ENCODE assay signal across 24 cellular contexts in genomic region chr5:53501054-53501453, GRCh38. TPM values are rescaled to one million over a fixed set of nuclear protein-coding genes. Genes with fewer than 3 reads are reported as not detected.
DNase-seq lines count a peak whose midpoint lies in the region; TF ChIP-seq lines count a peak whose summit lies in the region.
"Had no signal": no experiment of that assay in that cellular context is flagged by ENCODE, and none has a peak within 500 bp of the region (broad histone marks: within the 10 kb centered on the region; RNA-seq: fewer than 3 reads in every experiment).

No MANE protein-coding gene starts in this region.

- H3K9me3 ChIP-seq in endodermal cell (ENCODE audit: control insufficient read depth, low read length), result no peaks in the 10 kb centered on the region
- H3K9me3 ChIP-seq in neural progenitor cell (ENCODE audit: low read depth), result no peaks in the 10 kb centered on the region
- H3K9me3 ChIP-seq: HAP-1 had no signal

- peaks cover 2% of the 10 kb centered on the region for H3K9me3 Mint-ChIP-seq in endodermal cell
- H3K9me3 Mint-ChIP-seq in neural progenitor cell, result peaks cover 6% of the 10 kb centered on the region
- H3K9me3 Mint-ChIP-seq: CD4-positive, alpha-beta T cell had no signal

- H3K4me2 ChIP-seq in neural progenitor cell, result peak overlapping the region; percentile 47

- H3K9ac ChIP-seq in endodermal cell (ENCODE audit: extremely low read depth, low read length, poor library complexity, severe bottlenecking) (no peak overlapping the region), neural progenitor cell (no peak overlapping the region)

- peaks cover 4% of the 10 kb centered on the region for H3K4me1 ChIP-seq in endodermal cell (ENCODE audit: control insufficient read depth, insufficient read depth, low read length)
- H3K4me1 ChIP-seq in neural progenitor cell, result peaks cover 7% of the 10 kb centered on the region
- H3K4me1 ChIP-seq: HAP-1 had no signal

- H4K20me1 ChIP-seq in neural progenitor cell (ENCODE audit: low read depth), result no peaks in the 10 kb centered on the region

- no peaks in the 10 kb centered on the region for H3K27me3 ChIP-seq in endodermal cell (ENCODE audit: control insufficient read depth, insufficient read depth, low read length, poor library complexity, severe bottlenecking)
- no peaks in the 10 kb centered on the region for H3K27me3 ChIP-seq in neural progenitor cell

- no peak overlapping the region for H3K4me3 ChIP-seq in endodermal cell (ENCODE audit: low read length)
- no peak overlapping the region for H3K4me3 ChIP-seq in neural progenitor cell
- H3K4me3 ChIP-seq: HAP-1, SK-N-MC had no signal

- H3K4me3 Mint-ChIP-seq in endodermal cell (no peak overlapping the region), neural progenitor cell (no peak overlapping the region)
- H3K4me3 Mint-ChIP-seq: CD4-positive, alpha-beta T cell had no signal

- no peaks in the 10 kb centered on the region for H3K79me2 ChIP-seq in neural progenitor cell (ENCODE audit: low read depth)

- TF ChIP-seq CTCF in endodermal cell (conservative IDR thresholded peaks at IDR 0.05) (no peak), neural progenitor cell (IDR thresholded peaks at IDR 0.05) (no peak)

- H2AFZ ChIP-seq in neural progenitor cell (replicated peaks), result peak overlapping the region; percentile 9

- H3K4me1 Mint-ChIP-seq in endodermal cell, result peaks cover 10% of the 10 kb centered on the region
- H3K4me1 Mint-ChIP-seq in neural progenitor cell, result peaks cover 2% of the 10 kb centered on the region

- DNase-seq in NCI-H345 (lab: John Stamatoyannopoulos, UW) (peak; percentile 22), NCI-H345 treated with DMSO at 0.1 percent for 48 hours (lab: John Stamatoyannopoulos, UW; ENCODE audit: unreplicated experiment) (no peak), NCI-H69 (lab: John Stamatoyannopoulos, UW) (peak; percentile 15), endodermal cell (no peak), neural progenitor cell (ENCODE audit: low spot score) (peak; percentile 23), DMS153 (lab: John Stamatoyannopoulos, UW) (no peak)
- DNase-seq in effector CD4-positive, alpha-beta T cell, result no peak
- DNase-seq: CD4-positive, alpha-beta T cell; COR-L47; GDM1; KG1; NCI-H1694 treated with DMSO at 0.1 percent for 48 hours; NCI-H2107; NCI-H2227 treated with DMSO at 0.1 percent for 48 hours; NCI-H524 treated with DMSO at 0.1 percent for 48 hours; NK-92 treated with Interleukin-12 subunit alpha and Interleukin-12 subunit beta, amount 100 ng/mL, for 24 hours; SHP77 treated with DMSO at 0.1 percent for 48 hours; SW 1271; T-helper 2 cell had no signal

- no peaks in the 10 kb centered on the region for H3K27me3 Mint-ChIP-seq in endodermal cell (ENCODE audit: insufficient read depth)
- no peaks in the 10 kb centered on the region for H3K27me3 Mint-ChIP-seq in neural progenitor cell (ENCODE audit: insufficient read depth, low read depth)

- WGBS in endodermal cell (ENCODE audit: insufficient coverage in 1 of 2, insufficient read length in 1 of 2), 2 experiments, result 39 to 50% methylated on average over 1 to 2 of the region's 2 CpGs

- peak overlapping the region; percentile 73 for H3K27ac Mint-ChIP-seq in endodermal cell
- H3K27ac Mint-ChIP-seq in neural progenitor cell, result no peak overlapping the region
- H3K27ac Mint-ChIP-seq: CD4-positive, alpha-beta T cell had no signal

- H3K36me3 Mint-ChIP-seq in endodermal cell (ENCODE audit: low read depth), result no peaks in the 10 kb centered on the region
- no peaks in the 10 kb centered on the region for H3K36me3 Mint-ChIP-seq in neural progenitor cell

- peaks cover 9% of the 10 kb centered on the region for H3F3A ChIP-seq in neural progenitor cell (ENCODE audit: low read depth)

- no peaks in the 10 kb centered on the region for H3K36me3 ChIP-seq in endodermal cell (ENCODE audit: control insufficient read depth, insufficient read depth, low read length)
- no peaks in the 10 kb centered on the region for H3K36me3 ChIP-seq in neural progenitor cell
- H3K36me3 ChIP-seq: HAP-1 had no signal

- H3K27ac ChIP-seq in endodermal cell (ENCODE audit: low read depth, low read length) (no peak overlapping the region), neural progenitor cell (peak overlapping the region; percentile 3)
- H3K27ac ChIP-seq: HL-60, RWPE1, SK-N-MC had no signal

RNA-seq across cellular contexts. Expression of gene FST, which starts 20.6 kb away (rescaled TPM):
- total RNA-seq in endodermal cell (10 to 100 TPM; 63.5 to 91.6 TPM), neural progenitor cell (ENCODE audit: low replicate concordance) (58.7 and 79.4 TPM in 2 replicates)
- polyA plus RNA-seq in endodermal cell (2013, experiment 1 of 2), result 362 TPM
- polyA plus RNA-seq in endodermal cell (2013, experiment 2 of 2), result 386 TPM
- total RNA-seq: HT-29 had no signal

RNA-seq across cellular contexts. Expression of gene NDUFS4, which starts 59.4 kb away (rescaled TPM):
- 10 to 100 TPM; 55.0 to 88.3 TPM for total RNA-seq in endodermal cell
- polyA plus RNA-seq in endodermal cell (2013, experiment 1 of 2), result 169 TPM
- polyA plus RNA-seq in endodermal cell (2013, experiment 2 of 2), result 161 TPM
- 133 and 183 TPM in 2 replicates for total RNA-seq in neural progenitor cell (ENCODE audit: low replicate concordance)

Comparison
In these comparisons a context has a peak if more than half of its experiments do, and no peak if none do; other contexts are left out.
1. DNase-seq: peak in NCI-H345 (single experiment), NCI-H69 (single experiment) and neural progenitor cell (single experiment); none in NCI-H345 treated with DMSO at 0.1 percent for 48 hours (single experiment), endodermal cell (single experiment), DMS153 (single experiment) and effector CD4-positive, alpha-beta T cell (single experiment).